In the genomic region with DNA sequence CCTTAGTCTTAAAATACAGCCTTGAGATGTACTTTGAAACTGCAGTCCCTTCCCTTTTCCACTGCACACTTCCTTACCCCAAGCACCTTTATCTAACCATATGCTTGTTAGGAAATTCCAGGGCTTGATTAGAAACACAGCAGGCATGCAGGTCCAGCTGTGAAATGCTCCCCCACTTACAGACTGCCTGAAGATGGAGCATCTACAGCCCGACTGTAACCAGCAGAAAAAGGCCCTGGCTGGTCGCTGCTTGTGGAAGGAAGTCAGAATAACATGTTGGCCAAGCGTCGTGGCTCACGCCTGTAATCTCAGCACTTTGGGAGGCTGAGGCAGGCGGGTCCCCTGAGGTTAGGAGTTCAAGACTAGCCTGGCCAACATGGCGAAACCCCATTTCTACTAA, we compare ENCODE assay signal across 23 cellular contexts. TPM values are rescaled to one million over a fixed set of nuclear protein-coding genes. Genes with fewer than 3 reads are reported as not detected.
DNase-seq lines count a peak whose midpoint lies in the region; ATAC-seq, FAIRE-seq and TF ChIP-seq lines count a peak whose summit lies in the region.
"Had no signal": no experiment of that assay in that cellular context is flagged by ENCODE, and none has a peak within 500 bp of the region (broad histone marks: within the 10 kb centered on the region; RNA-seq: fewer than 3 reads in every experiment).

No MANE protein-coding gene starts in this region.

- TF ChIP-seq CTCF in AG04449 (IDR thresholded peaks at IDR 0.05; ENCODE audit: insufficient read depth, low read length, missing control alignments) (no peak), WTC11 (IDR thresholded peaks at IDR 0.05) (no peak), fibroblast of the aortic adventitia (IDR thresholded peaks at IDR 0.05; ENCODE audit: insufficient read depth, low read length) (no peak)

- H3K36me3 ChIP-seq in small intestine (ENCODE audit: control insufficient read depth in 2 of 2, insufficient read depth in 2 of 2, low read length in 2 of 2) = no peaks in the 10 kb centered on the region
- H3K36me3 ChIP-seq: heart left ventricle, left ventricle myocardium inferior, upper lobe of right lung had no signal

- H3K4me3 Mint-ChIP-seq in WTC11 = 0 out of 2 replicates have a peak overlapping the region, but pooled peaks have one; percentile 32
- H3K4me3 Mint-ChIP-seq in stimulated activated naive CD8-positive, alpha-beta T cell treated with anti-CD3 and anti-CD28 coated beads, Interleukin-15, amount 100 ng/mL, for 72 hours = no peak overlapping the region
- H3K4me3 Mint-ChIP-seq: activated naive CD8-positive, alpha-beta T cell treated with anti-CD3 and anti-CD28 coated beads, Interleukin-2, amount 10 ng/mL, durations not matched to agents 7 days and 5 days; nephron had no signal

- POLR2A ChIA-PET in AG04449 (lab: Yijun Ruan, JAX) (no interaction called here), WTC11 (lab: Charles Lee) (no interaction called here)

- peak; percentile 7; the same call in 1 of the 2 replicates for ATAC-seq in WTC11
- ATAC-seq in HG03139 (IDR thresholded peaks at IDR 0.05; ENCODE audit: unreplicated experiment) = no peak
- ATAC-seq in stimulated activated naive CD8-positive, alpha-beta T cell treated with anti-CD3 and anti-CD28 coated beads, Interleukin-15, amount 100 ng/mL, for 72 hours = no peak
- ATAC-seq: HCT116, upper lobe of right lung had no signal

- DNase-seq in AG04449 (ENCODE audit: low read depth, low spot score) (peak; percentile 46), ELF-1 (ENCODE audit: low read depth, low spot score) (peak; percentile 63), WTC11 (ENCODE audit: low spot score) (no peak), fibroblast of the aortic adventitia (ENCODE audit: low read depth) (peak; percentile 61), small intestine (no peak), dermis blood vessel endothelial cell (no peak)
- no peak for DNase-seq in stimulated activated naive CD8-positive, alpha-beta T cell treated with anti-CD3 and anti-CD28 coated beads, Interleukin-15, amount 100 ng/mL, for 72 hours
- DNase-seq: activated CD8-positive, alpha-beta memory T cell treated with anti-CD3 and anti-CD28 coated beads, Interleukin-2, amount 50 U/mL, for 48 hours; activated naive CD8-positive, alpha-beta T cell treated with anti-CD3 and anti-CD28 coated beads, Interleukin-2, amount 10 ng/mL, durations not matched to agents 7 days and 5 days; GDM1; heart left ventricle; KG1; left ventricle myocardium inferior; NCI-H1694 treated with DMSO at 0.1 percent for 48 hours; NCI-H774 had no signal

- H3K9me3 ChIP-seq in small intestine (ENCODE audit: control insufficient read depth, low read depth) = no peaks in the 10 kb centered on the region
- H3K9me3 ChIP-seq: heart left ventricle, left ventricle myocardium inferior, upper lobe of right lung had no signal

- no peaks in the 10 kb centered on the region for H3K27me3 Mint-ChIP-seq in WTC11 (ENCODE audit: low read depth)
- no peaks in the 10 kb centered on the region for H3K27me3 Mint-ChIP-seq in stimulated activated naive CD8-positive, alpha-beta T cell treated with anti-CD3 and anti-CD28 coated beads, Interleukin-15, amount 100 ng/mL, for 72 hours
- H3K27me3 Mint-ChIP-seq: activated naive CD8-positive, alpha-beta T cell treated with anti-CD3 and anti-CD28 coated beads, Interleukin-2, amount 10 ng/mL, durations not matched to agents 7 days and 5 days had no signal

- H3K27ac ChIP-seq in small intestine (ENCODE audit: low read depth in 1 of 2, low read length in 1 of 2) = no peak overlapping the region
- H3K27ac ChIP-seq: heart left ventricle, left ventricle myocardium inferior, upper lobe of right lung had no signal

- H3K4me1 ChIP-seq in small intestine (ENCODE audit: control insufficient read depth in 2 of 2, insufficient read depth in 1 of 2, low read depth in 1 of 2, low read length in 1 of 2) = no peaks in the 10 kb centered on the region
- H3K4me1 ChIP-seq: heart left ventricle, left ventricle myocardium inferior, upper lobe of right lung had no signal

- no peaks in the 10 kb centered on the region for H3K27me3 ChIP-seq in small intestine (ENCODE audit: control insufficient read depth in 2 of 2, insufficient read depth in 2 of 2, low read length in 2 of 2)
- H3K27me3 ChIP-seq: upper lobe of right lung had no signal

- WGBS in small intestine, 3 donors = 66 to 90% (median 83%) methylated on average over 7 of the region's 7 CpGs

- H3K9me3 Mint-ChIP-seq in WTC11 = no peaks in the 10 kb centered on the region
- H3K9me3 Mint-ChIP-seq in stimulated activated naive CD8-positive, alpha-beta T cell treated with anti-CD3 and anti-CD28 coated beads, Interleukin-15, amount 100 ng/mL, for 72 hours = peaks cover 0 to 16% of the 10 kb centered on the region in 2 donors

- no peak for FAIRE-seq in small intestine (lab: Jason Lieb, UNC)
- FAIRE-seq: RCC 7860 had no signal

- H3K36me3 Mint-ChIP-seq in WTC11 = no peaks in the 10 kb centered on the region

- peaks cover 79% of the 10 kb centered on the region for H3K4me1 Mint-ChIP-seq in WTC11
- H3K4me1 Mint-ChIP-seq in stimulated activated naive CD8-positive, alpha-beta T cell treated with anti-CD3 and anti-CD28 coated beads, Interleukin-15, amount 100 ng/mL, for 72 hours = peaks cover 10% of the 10 kb centered on the region
- H3K4me1 Mint-ChIP-seq: nephron had no signal

- H3K4me3 ChIP-seq in AG04449 (ENCODE audit: low read depth, low read length) (no peak overlapping the region), fibroblast of the aortic adventitia (ENCODE audit: low read depth, low read length) (no peak overlapping the region), small intestine (ENCODE audit: low read depth in 1 of 2, low read length in 2 of 2) (no peak overlapping the region)
- H3K4me3 ChIP-seq: heart left ventricle, left ventricle myocardium inferior, upper lobe of right lung had no signal

- CTCF ChIA-PET in AG04449 (lab: Yijun Ruan, JAX) (no interaction called here), WTC11 (lab: Charles Lee) (no interaction called here)

- no peak overlapping the region for H3K27ac Mint-ChIP-seq in WTC11
- H3K27ac Mint-ChIP-seq in stimulated activated naive CD8-positive, alpha-beta T cell treated with anti-CD3 and anti-CD28 coated beads, Interleukin-15, amount 100 ng/mL, for 72 hours = no peak overlapping the region
- H3K27ac Mint-ChIP-seq: activated naive CD8-positive, alpha-beta T cell treated with anti-CD3 and anti-CD28 coated beads, Interleukin-2, amount 10 ng/mL, durations not matched to agents 7 days and 5 days; nephron had no signal

TF ChIP-seq in WTC11, 78 proteins besides CTCF, POLR2A, EP300 and RAD21:
- TF ChIP-seq ZBTB21 (CRISPR knock-in tag; IDR thresholded peaks at IDR 0.05; ENCODE audit: borderline replicate concordance) (no peak), ZNF423 (CRISPR knock-in tag; IDR thresholded peaks at IDR 0.05) (0 out of 2 replicates have a peak, but pooled peaks have one; percentile 50)

RNA-seq across cellular contexts. Expression of gene VN1R5, which starts 37.2 kb away (rescaled TPM):
- total RNA-seq in WTC11 (2021) (not detected in 3 replicates), fibroblast of the aortic adventitia (ENCODE audit: low replicate concordance) (not detected in 2 replicates), dermis blood vessel endothelial cell (not detected in 2 replicates)
- polyA plus RNA-seq in small intestine = not detected
- total RNA-seq: activated naive CD8-positive, alpha-beta T cell treated with anti-CD3 and anti-CD28 coated beads, Interleukin-2, amount 10 ng/mL, durations not matched to agents 7 days and 5 days; heart left ventricle; left ventricle myocardium inferior; mononuclear cell; SK-MEL-5; subcutaneous adipose tissue; upper lobe of right lung had no signal
- polyA plus RNA-seq: heart left ventricle had no signal

RNA-seq across cellular contexts. Expression of gene ZNF496, which starts 38.6 kb away (rescaled TPM):
- total RNA-seq in WTC11 (2021) = 81.5 to 89.0 TPM (median 88.3 TPM) in 3 replicates
- 21.3 and 60.7 TPM in 2 replicates for total RNA-seq in fibroblast of the aortic adventitia (ENCODE audit: low replicate concordance)
- polyA plus RNA-seq in small intestine = 1 to 10 TPM; 1.6 to 6.8 (median 3.5) TPM
- total RNA-seq in dermis blood vessel endothelial cell = 27.7 and 32.3 TPM in 2 replicates

Comparison
In these comparisons a context has a peak if more than half of its experiments do, and no peak if none do; other contexts are left out.
1. DNase-seq: peak in AG04449 (single experiment), ELF-1 (single experiment) and fibroblast of the aortic adventitia (single experiment); none in WTC11 (single experiment), small intestine (single experiment), stimulated activated naive CD8-positive, alpha-beta T cell treated with anti-CD3 and anti-CD28 coated beads, Interleukin-15, amount 100 ng/mL, for 72 hours (0 of 2) and dermis blood vessel endothelial cell (single experiment).